Comparison of ENCODE assay signal across 1 cellular context in the genomic region with DNA sequence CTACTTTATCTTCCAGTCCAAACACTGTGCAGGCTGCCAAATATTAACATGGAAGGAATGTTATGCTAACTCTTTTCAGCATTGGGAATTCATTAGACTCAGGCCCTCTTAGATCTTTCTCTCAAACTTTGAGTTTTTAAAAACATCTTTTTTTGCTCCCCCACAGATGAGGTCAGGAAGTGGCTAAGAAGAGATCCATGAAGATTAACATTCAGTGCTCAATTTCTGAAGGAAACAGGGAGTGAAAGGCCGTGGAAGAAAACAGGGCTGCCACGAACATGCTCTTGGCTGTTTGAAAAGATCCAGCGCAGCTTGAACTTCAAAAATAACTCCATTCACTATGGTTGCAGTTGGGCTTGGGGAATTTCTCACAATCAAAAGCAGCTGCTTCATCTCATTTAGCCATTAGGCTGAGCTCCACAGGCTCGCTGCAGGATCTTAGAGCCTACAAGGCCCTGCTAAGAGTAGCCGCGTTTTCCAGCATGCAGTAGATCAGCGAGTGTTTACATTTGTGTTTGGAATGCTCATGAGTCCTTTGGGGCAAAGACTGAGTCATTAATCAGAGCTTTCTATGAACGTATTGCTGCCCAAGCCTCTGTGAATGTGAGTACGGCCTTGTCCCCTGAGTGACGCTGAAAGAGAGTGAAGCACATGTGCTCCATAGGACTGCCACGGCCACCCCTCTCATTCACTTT.
TF ChIP-seq lines count a peak whose summit lies in the region.

No MANE protein-coding gene starts in this region.

TF ChIP-seq in HepG2, 621 proteins besides CTCF, POLR2A, EP300 and RAD21 (continued from another document and continues in another):
- TF ChIP-seq, protein P1, sequence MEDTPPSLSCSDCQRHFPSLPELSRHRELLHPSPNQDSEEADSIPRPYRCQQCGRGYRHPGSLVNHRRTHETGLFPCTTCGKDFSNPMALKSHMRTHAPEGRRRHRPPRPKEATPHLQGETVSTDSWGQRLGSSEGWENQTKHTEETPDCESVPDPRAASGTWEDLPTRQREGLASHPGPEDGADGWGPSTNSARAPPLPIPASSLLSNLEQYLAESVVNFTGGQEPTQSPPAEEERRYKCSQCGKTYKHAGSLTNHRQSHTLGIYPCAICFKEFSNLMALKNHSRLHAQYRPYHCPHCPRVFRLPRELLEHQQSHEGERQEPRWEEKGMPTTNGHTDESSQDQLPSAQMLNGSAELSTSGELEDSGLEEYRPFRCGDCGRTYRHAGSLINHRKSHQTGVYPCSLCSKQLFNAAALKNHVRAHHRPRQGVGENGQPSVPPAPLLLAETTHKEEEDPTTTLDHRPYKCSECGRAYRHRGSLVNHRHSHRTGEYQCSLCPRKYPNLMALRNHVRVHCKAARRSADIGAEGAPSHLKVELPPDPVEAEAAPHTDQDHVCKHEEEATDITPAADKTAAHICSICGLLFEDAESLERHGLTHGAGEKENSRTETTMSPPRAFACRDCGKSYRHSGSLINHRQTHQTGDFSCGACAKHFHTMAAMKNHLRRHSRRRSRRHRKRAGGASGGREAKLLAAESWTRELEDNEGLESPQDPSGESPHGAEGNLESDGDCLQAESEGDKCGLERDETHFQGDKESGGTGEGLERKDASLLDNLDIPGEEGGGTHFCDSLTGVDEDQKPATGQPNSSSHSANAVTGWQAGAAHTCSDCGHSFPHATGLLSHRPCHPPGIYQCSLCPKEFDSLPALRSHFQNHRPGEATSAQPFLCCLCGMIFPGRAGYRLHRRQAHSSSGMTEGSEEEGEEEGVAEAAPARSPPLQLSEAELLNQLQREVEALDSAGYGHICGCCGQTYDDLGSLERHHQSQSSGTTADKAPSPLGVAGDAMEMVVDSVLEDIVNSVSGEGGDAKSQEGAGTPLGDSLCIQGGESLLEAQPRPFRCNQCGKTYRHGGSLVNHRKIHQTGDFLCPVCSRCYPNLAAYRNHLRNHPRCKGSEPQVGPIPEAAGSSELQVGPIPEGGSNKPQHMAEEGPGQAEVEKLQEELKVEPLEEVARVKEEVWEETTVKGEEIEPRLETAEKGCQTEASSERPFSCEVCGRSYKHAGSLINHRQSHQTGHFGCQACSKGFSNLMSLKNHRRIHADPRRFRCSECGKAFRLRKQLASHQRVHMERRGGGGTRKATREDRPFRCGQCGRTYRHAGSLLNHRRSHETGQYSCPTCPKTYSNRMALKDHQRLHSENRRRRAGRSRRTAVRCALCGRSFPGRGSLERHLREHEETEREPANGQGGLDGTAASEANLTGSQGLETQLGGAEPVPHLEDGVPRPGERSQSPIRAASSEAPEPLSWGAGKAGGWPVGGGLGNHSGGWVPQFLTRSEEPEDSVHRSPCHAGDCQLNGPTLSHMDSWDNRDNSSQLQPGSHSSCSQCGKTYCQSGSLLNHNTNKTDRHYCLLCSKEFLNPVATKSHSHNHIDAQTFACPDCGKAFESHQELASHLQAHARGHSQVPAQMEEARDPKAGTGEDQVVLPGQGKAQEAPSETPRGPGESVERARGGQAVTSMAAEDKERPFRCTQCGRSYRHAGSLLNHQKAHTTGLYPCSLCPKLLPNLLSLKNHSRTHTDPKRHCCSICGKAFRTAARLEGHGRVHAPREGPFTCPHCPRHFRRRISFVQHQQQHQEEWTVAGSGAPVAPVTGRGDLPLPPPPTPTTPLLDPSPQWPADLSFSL (CRISPR knock-in tag; IDR thresholded peaks at IDR 0.05), result no peak
- no peak for TF ChIP-seq ZNF296 (CRISPR knock-in tag; conservative IDR thresholded peaks at IDR 0.05)
- TF ChIP-seq HDAC1 (CRISPR knock-in tag; IDR thresholded peaks at IDR 0.05), result no peak
- TF ChIP-seq HOXA3 (CRISPR knock-in tag; IDR thresholded peaks at IDR 0.05), result peak; percentile 66
- TF ChIP-seq, protein P2, sequence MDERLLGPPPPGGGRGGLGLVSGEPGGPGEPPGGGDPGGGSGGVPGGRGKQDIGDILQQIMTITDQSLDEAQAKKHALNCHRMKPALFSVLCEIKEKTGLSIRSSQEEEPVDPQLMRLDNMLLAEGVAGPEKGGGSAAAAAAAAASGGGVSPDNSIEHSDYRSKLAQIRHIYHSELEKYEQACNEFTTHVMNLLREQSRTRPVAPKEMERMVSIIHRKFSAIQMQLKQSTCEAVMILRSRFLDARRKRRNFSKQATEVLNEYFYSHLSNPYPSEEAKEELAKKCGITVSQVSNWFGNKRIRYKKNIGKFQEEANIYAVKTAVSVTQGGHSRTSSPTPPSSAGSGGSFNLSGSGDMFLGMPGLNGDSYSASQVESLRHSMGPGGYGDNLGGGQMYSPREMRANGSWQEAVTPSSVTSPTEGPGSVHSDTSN (CRISPR knock-in tag; IDR thresholded peaks at IDR 0.05), result 0 out of 2 replicates have a peak, but pooled peaks have one; percentile 24
- TF ChIP-seq CREM (IDR thresholded peaks at IDR 0.05), result peak; percentile 33; the same call in 1 of the 2 replicates
- no peak for TF ChIP-seq CREM (CRISPR knock-in tag; IDR thresholded peaks at IDR 0.05)
- TF ChIP-seq, protein P3, sequence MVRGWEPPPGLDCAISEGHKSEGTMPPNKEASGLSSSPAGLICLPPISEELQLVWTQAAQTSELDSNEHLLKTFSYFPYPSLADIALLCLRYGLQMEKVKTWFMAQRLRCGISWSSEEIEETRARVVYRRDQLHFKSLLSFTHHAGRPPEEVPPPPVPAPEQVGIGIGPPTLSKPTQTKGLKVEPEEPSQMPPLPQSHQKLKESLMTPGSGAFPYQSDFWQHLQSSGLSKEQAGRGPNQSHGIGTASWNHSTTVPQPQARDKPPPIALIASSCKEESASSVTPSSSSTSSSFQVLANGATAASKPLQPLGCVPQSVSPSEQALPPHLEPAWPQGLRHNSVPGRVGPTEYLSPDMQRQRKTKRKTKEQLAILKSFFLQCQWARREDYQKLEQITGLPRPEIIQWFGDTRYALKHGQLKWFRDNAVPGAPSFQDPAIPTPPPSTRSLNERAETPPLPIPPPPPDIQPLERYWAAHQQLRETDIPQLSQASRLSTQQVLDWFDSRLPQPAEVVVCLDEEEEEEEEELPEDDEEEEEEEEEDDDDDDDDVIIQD (CRISPR knock-in tag; IDR thresholded peaks at IDR 0.05; ENCODE audit: low read depth), result 0 out of 2 replicates have a peak, but pooled peaks have one; percentile 29
- TF ChIP-seq, protein P4, sequence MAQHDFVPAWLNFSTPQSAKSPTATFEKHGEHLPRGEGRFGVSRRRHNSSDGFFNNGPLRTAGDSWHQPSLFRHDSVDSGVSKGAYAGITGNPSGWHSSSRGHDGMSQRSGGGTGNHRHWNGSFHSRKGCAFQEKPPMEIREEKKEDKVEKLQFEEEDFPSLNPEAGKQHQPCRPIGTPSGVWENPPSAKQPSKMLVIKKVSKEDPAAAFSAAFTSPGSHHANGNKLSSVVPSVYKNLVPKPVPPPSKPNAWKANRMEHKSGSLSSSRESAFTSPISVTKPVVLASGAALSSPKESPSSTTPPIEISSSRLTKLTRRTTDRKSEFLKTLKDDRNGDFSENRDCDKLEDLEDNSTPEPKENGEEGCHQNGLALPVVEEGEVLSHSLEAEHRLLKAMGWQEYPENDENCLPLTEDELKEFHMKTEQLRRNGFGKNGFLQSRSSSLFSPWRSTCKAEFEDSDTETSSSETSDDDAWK (CRISPR knock-in tag; IDR thresholded peaks at IDR 0.05), result no peak
- no peak for TF ChIP-seq KLF11 (CRISPR knock-in tag; IDR thresholded peaks at IDR 0.05)
- TF ChIP-seq ZNF709 (CRISPR knock-in tag; IDR thresholded peaks at IDR 0.05), result peak; percentile 43; the same call in 1 of the 2 replicates
- TF ChIP-seq ZNF205 (CRISPR knock-in tag; IDR thresholded peaks at IDR 0.05), result peak; percentile 40; the same call in 1 of the 2 replicates
- no peak for TF ChIP-seq HNF4G (IDR thresholded peaks at IDR 0.05; ENCODE audit: borderline replicate concordance, low read depth, low read length)
- peak; percentile 27; the same call in 1 of the 2 replicates for TF ChIP-seq HNF4G (CRISPR knock-in tag; IDR thresholded peaks at IDR 0.05; ENCODE audit: borderline replicate concordance, low read depth)
- TF ChIP-seq SPEN (CRISPR knock-in tag; IDR thresholded peaks at IDR 0.05; ENCODE audit: low read depth), result peak; percentile 50
- TF ChIP-seq NFATC3 (CRISPR knock-in tag; IDR thresholded peaks at IDR 0.05), result peak; percentile 91; the same call in 1 of the 2 replicates
- no peak for TF ChIP-seq KLF13 (CRISPR knock-in tag; IDR thresholded peaks at IDR 0.05)
- TF ChIP-seq, protein P5, sequence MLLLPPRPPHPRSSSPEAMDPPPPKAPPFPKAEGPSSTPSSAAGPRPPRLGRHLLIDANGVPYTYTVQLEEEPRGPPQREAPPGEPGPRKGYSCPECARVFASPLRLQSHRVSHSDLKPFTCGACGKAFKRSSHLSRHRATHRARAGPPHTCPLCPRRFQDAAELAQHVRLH (CRISPR knock-in tag; IDR thresholded peaks at IDR 0.05; ENCODE audit: borderline replicate concordance, low read depth), result peak; percentile 56; the same call in 1 of the 2 replicates
- TF ChIP-seq PPARG (CRISPR knock-in tag; conservative IDR thresholded peaks at IDR 0.05), result peak; percentile 62
- TF ChIP-seq WIZ (CRISPR knock-in tag; IDR thresholded peaks at IDR 0.05), result peak; percentile 50; the same call in 1 of the 2 replicates
- TF ChIP-seq, protein P6, sequence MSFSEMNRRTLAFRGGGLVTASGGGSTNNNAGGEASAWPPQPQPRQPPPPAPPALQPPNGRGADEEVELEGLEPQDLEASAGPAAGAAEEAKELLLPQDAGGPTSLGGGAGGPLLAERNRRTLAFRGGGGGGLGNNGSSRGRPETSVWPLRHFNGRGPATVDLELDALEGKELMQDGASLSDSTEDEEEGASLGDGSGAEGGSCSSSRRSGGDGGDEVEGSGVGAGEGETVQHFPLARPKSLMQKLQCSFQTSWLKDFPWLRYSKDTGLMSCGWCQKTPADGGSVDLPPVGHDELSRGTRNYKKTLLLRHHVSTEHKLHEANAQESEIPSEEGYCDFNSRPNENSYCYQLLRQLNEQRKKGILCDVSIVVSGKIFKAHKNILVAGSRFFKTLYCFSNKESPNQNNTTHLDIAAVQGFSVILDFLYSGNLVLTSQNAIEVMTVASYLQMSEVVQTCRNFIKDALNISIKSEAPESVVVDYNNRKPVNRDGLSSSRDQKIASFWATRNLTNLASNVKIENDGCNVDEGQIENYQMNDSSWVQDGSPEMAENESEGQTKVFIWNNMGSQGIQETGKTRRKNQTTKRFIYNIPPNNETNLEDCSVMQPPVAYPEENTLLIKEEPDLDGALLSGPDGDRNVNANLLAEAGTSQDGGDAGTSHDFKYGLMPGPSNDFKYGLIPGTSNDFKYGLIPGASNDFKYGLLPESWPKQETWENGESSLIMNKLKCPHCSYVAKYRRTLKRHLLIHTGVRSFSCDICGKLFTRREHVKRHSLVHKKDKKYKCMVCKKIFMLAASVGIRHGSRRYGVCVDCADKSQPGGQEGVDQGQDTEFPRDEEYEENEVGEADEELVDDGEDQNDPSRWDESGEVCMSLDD (CRISPR knock-in tag; IDR thresholded peaks at IDR 0.05; ENCODE audit: borderline replicate concordance), result peak; percentile 67; the same call in 1 of the 2 replicates
- no peak for TF ChIP-seq NCOR1 (IDR thresholded peaks at IDR 0.05; ENCODE audit: borderline replicate concordance, low read length)
- TF ChIP-seq SOX5 (CRISPR knock-in tag; IDR thresholded peaks at IDR 0.05; ENCODE audit: borderline replicate concordance), result peak; percentile 71
- no peak for TF ChIP-seq CENPX (CRISPR knock-in tag; IDR thresholded peaks at IDR 0.05)
- TF ChIP-seq PHF21A (CRISPR knock-in tag; IDR thresholded peaks at IDR 0.05), result peak; percentile 61; the same call in 1 of the 2 replicates
- TF ChIP-seq ZNF143 (CRISPR knock-in tag; IDR thresholded peaks at IDR 0.05), result 0 out of 2 replicates have a peak, but pooled peaks have one; percentile 24
- TF ChIP-seq ZNF564 (CRISPR knock-in tag; IDR thresholded peaks at IDR 0.05), result no peak
- peak; percentile 45; the same call in 1 of the 3 replicates for TF ChIP-seq MXI1 (IDR thresholded peaks at IDR 0.05; ENCODE audit: borderline replicate concordance, low read depth, low read length)
- TF ChIP-seq, protein P7, sequence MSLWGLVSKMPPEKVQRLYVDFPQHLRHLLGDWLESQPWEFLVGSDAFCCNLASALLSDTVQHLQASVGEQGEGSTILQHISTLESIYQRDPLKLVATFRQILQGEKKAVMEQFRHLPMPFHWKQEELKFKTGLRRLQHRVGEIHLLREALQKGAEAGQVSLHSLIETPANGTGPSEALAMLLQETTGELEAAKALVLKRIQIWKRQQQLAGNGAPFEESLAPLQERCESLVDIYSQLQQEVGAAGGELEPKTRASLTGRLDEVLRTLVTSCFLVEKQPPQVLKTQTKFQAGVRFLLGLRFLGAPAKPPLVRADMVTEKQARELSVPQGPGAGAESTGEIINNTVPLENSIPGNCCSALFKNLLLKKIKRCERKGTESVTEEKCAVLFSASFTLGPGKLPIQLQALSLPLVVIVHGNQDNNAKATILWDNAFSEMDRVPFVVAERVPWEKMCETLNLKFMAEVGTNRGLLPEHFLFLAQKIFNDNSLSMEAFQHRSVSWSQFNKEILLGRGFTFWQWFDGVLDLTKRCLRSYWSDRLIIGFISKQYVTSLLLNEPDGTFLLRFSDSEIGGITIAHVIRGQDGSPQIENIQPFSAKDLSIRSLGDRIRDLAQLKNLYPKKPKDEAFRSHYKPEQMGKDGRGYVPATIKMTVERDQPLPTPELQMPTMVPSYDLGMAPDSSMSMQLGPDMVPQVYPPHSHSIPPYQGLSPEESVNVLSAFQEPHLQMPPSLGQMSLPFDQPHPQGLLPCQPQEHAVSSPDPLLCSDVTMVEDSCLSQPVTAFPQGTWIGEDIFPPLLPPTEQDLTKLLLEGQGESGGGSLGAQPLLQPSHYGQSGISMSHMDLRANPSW (CRISPR knock-in tag; IDR thresholded peaks at IDR 0.05; ENCODE audit: borderline replicate concordance), result 0 out of 2 replicates have a peak, but pooled peaks have one; percentile 72
- no peak for TF ChIP-seq SIX1 (CRISPR knock-in tag; IDR thresholded peaks at IDR 0.05; ENCODE audit: borderline replicate concordance)
- peak; percentile 73; the same call in 1 of the 2 replicates for TF ChIP-seq ISL2 (CRISPR knock-in tag; IDR thresholded peaks at IDR 0.05)
- peak; percentile 83 for TF ChIP-seq RXRB (CRISPR knock-in tag; IDR thresholded peaks at IDR 0.05; ENCODE audit: borderline replicate concordance)
- TF ChIP-seq, protein P8, sequence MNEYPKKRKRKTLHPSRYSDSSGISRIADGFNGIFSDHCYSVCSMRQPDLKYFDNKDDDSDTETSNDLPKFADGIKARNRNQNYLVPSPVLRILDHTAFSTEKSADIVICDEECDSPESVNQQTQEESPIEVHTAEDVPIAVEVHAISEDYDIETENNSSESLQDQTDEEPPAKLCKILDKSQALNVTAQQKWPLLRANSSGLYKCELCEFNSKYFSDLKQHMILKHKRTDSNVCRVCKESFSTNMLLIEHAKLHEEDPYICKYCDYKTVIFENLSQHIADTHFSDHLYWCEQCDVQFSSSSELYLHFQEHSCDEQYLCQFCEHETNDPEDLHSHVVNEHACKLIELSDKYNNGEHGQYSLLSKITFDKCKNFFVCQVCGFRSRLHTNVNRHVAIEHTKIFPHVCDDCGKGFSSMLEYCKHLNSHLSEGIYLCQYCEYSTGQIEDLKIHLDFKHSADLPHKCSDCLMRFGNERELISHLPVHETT (CRISPR knock-in tag; conservative IDR thresholded peaks at IDR 0.05), result peak; percentile 65; the same call in 1 of the 2 replicates
- TF ChIP-seq ETV5 (CRISPR knock-in tag; IDR thresholded peaks at IDR 0.05; ENCODE audit: borderline replicate concordance), result peak; percentile 63; the same call in 1 of the 2 replicates
- TF ChIP-seq ZSCAN20 (CRISPR knock-in tag; IDR thresholded peaks at IDR 0.05; ENCODE audit: borderline replicate concordance), result 0 out of 2 replicates have a peak, but pooled peaks have one; percentile 62
- TF ChIP-seq ZNF761 (CRISPR knock-in tag; conservative IDR thresholded peaks at IDR 0.05), result no peak
- TF ChIP-seq ZNF768 (CRISPR knock-in tag; IDR thresholded peaks at IDR 0.05), result no peak
- TF ChIP-seq ZSCAN9 (CRISPR knock-in tag; IDR thresholded peaks at IDR 0.05; ENCODE audit: borderline replicate concordance), result peak; percentile 83; the same call in 1 of the 2 replicates
- peak; percentile 91 for TF ChIP-seq FOXA3 (CRISPR knock-in tag; IDR thresholded peaks at IDR 0.05)
